29 cellular contexts compared by ENCODE assay signal in the genomic region with DNA sequence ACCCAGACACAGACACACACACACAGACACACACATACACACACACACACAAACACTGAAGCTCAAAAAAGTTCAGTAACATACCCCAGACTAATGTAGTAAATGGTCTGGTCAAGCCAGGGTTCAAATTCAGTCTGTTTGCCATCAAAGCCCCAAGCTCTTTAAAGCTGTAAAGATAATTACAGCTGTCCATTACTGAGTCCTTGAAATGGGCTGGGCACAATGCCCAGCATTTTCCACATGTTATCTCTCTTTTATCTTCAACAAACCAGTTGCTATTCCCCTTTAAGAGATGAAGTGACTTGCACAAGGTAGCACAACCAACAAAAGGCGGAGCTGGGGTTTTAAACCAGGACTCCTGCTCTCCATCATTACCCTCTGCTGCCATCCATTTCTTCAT. TPM values are rescaled to one million over a fixed set of nuclear protein-coding genes. Genes with fewer than 3 reads are reported as not detected.
A peak's percentile ranks its signal among the peaks of the same experiment; 100 is the strongest.
DNase-seq lines count a peak whose midpoint lies in the region; ATAC-seq and TF ChIP-seq lines count a peak whose summit lies in the region.
"Had no signal": no experiment of that assay in that cellular context is flagged by ENCODE, and none has a peak within 500 bp of the region (broad histone marks: within the 10 kb centered on the region; RNA-seq: fewer than 3 reads in every experiment).

No MANE protein-coding gene starts in this region.

- H3K36me3 ChIP-seq in right atrium auricular region = peaks cover 46% of the 10 kb centered on the region
- H3K36me3 ChIP-seq in subcutaneous abdominal adipose tissue (ENCODE audit: control insufficient read depth in 5 of 5, insufficient read depth in 5 of 5, low read length in 5 of 5) = peaks cover 1 to 60% (median 38%) of the 10 kb centered on the region in 5 donors
- H3K36me3 ChIP-seq: ovary had no signal

- no peaks in the 10 kb centered on the region for H3K27me3 ChIP-seq in right atrium auricular region
- H3K27me3 ChIP-seq in subcutaneous abdominal adipose tissue (ENCODE audit: control insufficient read depth in 5 of 5, insufficient read depth in 4 of 5, low read length in 5 of 5) = no peaks in the 10 kb centered on the region
- H3K27me3 ChIP-seq: body of pancreas, ovary had no signal

- DNase-seq in NCI-H748 (lab: John Stamatoyannopoulos, UW; ENCODE audit: unreplicated experiment) (peak; percentile 55), NCI-H748 treated with DMSO at 0.1 percent for 48 hours (lab: John Stamatoyannopoulos, UW) (no peak), NCI-H69 (lab: John Stamatoyannopoulos, UW) (peak; percentile 72), right atrium auricular region (ENCODE audit: low spot score) (no peak), DMS 273 (lab: John Stamatoyannopoulos, UW; ENCODE audit: unreplicated experiment) (no peak), anterior cingulate cortex (lab: John Stamatoyannopoulos, UW) (no peak)
- DNase-seq: activated CD4-positive, alpha-beta T cell treated with anti-CD3 and anti-CD28 coated beads, Interleukin-2, amount 10 ng/mL, durations not matched to agents 7 days and 5 days; activated gamma-delta T cell treated with Interleukin-2 at 50 U/mL for 16 hours; activated T-cell treated with anti-CD3 and anti-CD28 coated beads, Interleukin-2, amount 50 U/mL, for 4 hours; AML-193; CD4-positive, alpha-beta memory T cell; HFFc6; NCI-H1694 treated with DMSO at 0.1 percent for 48 hours; NCI-H226; NCI-H82; nephron progenitor cell; ovary; stimulated activated CD4-positive, alpha-beta T cell treated with anti-CD3 and anti-CD28 coated beads, Interleukin-12 subunit alpha, Interleukin-12 subunit beta, amount 100 ng/mL, for 4 hours; stimulated activated CD4-positive, alpha-beta T cell treated with anti-CD3 and anti-CD28 coated beads, Interleukin-4, amount 100 ng/mL, for 1 hour; substantia nigra; T-helper 2 cell had no signal

- ATAC-seq in GM21723 (IDR thresholded peaks at IDR 0.05; ENCODE audit: unreplicated experiment) = no peak
- ATAC-seq: activated T-cell treated with anti-CD3 and anti-CD28 coated beads, Interleukin-2, amount 50 U/mL, for 4 hours; GM12878 had no signal

- H3K27ac ChIP-seq in right atrium auricular region (peak overlapping the region; percentile 47 to 82), subcutaneous abdominal adipose tissue (ENCODE audit: low read depth, low read length) (peak overlapping the region; percentile 35)
- H3K27ac ChIP-seq: body of pancreas, KMS-11, RWPE1, SK-N-MC had no signal

- no peak for TF ChIP-seq CTCF in right atrium auricular region (IDR thresholded peaks at IDR 0.05)

- no peaks in the 10 kb centered on the region for H3K9me3 ChIP-seq in right atrium auricular region
- no peaks in the 10 kb centered on the region for H3K9me3 ChIP-seq in subcutaneous abdominal adipose tissue (ENCODE audit: control insufficient read depth in 5 of 5, low read length in 5 of 5)
- H3K9me3 ChIP-seq: body of pancreas, ovary had no signal

- H3K9ac ChIP-seq in subcutaneous abdominal adipose tissue (ENCODE audit: low read length in 5 of 5) = no peak overlapping the region
- H3K9ac ChIP-seq: KMS-11 had no signal

- no peak overlapping the region for H3K4me3 ChIP-seq in right atrium auricular region
- H3K4me3 ChIP-seq in subcutaneous abdominal adipose tissue (ENCODE audit: low read depth in 1 of 5, low read length in 5 of 5) = no peak overlapping the region
- H3K4me3 ChIP-seq: body of pancreas, GM12878, lung, ovary, SK-N-MC had no signal

- peaks cover 0 to 71% of the 10 kb centered on the region in 2 donors for H3K4me1 ChIP-seq in right atrium auricular region
- peaks cover 0 to 64% (median 28%) of the 10 kb centered on the region in 5 donors for H3K4me1 ChIP-seq in subcutaneous abdominal adipose tissue (ENCODE audit: control insufficient read depth in 5 of 5, insufficient read depth in 5 of 5, low read length in 5 of 5)

RNA-seq across cellular contexts. Expression of gene UNC119B, which starts 7.6 kb away (rescaled TPM):
- total RNA-seq in right atrium auricular region = 10 to 100 TPM in 1 of 2 donors, 1 to 10 TPM in 1; 8.9 to 13.1 TPM

RNA-seq across cellular contexts. Expression of gene MLEC, which starts 15.7 kb away (rescaled TPM):
- total RNA-seq in right atrium auricular region = 100 to 1,000 TPM in 1 of 2 donors, 10 to 100 TPM in 1; 89.7 to 179 TPM

RNA-seq across cellular contexts. Expression of gene ACADS, which starts 23.0 kb away (rescaled TPM):
- 10 to 100 TPM; 58.6 to 92.6 TPM for total RNA-seq in right atrium auricular region

Comparison
In these comparisons a context has a peak if more than half of its experiments do, and no peak if none do; other contexts are left out.
1. DNase-seq: peak in NCI-H748 (single experiment) and NCI-H69 (single experiment); none in NCI-H748 treated with DMSO at 0.1 percent for 48 hours (single experiment), right atrium auricular region (single experiment), DMS 273 (single experiment) and anterior cingulate cortex (0 of 58).